8 cellular contexts compared by ENCODE assay signal in the genomic region with DNA sequence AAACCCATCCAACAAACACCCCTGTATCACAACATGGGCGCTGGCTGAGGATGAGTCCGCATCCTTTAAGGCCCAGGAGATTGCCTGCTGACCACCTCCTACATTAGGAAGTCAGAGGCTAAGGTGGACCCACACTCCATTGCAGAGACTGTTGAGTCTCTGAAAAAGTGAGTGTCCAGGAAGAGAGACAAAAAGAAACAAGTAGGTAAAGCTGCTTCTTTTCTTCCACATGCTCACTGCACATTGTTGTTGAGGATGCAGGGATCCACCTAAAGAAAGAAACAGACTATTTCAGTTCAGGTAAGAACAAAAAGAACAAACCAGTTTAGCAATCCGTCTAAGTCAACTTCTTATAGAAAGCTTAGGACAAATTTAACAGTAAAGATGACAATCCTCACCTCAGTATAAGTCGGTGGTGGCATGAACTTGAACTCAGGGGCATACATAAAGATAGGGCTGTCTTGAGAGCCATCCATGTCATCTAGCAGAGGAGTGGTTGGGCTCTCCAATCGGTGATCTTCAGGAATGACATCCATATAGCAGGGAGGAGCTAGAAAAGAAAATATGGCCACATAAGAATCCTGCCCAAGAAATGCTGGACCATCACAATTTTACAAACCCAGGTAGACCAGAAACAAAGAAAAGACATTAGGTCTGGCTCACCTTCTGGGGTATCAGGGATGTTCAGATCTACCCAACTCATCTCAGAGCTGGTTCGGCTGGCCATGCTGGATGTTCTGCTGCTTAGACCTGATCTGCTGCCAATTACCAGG. TPM values are rescaled to one million over a fixed set of nuclear protein-coding genes. Genes with fewer than 3 reads are reported as not detected.
A peak's percentile ranks its signal among the peaks of the same experiment; 100 is the strongest.
DNase-seq lines count a peak whose midpoint lies in the region; ATAC-seq and TF ChIP-seq lines count a peak whose summit lies in the region.

No MANE protein-coding gene starts in this region.

- H3K4me3 ChIP-seq in A673 (ENCODE audit: low read depth, low read length, poor library complexity, severe bottlenecking) (peak overlapping the region; percentile 67), HUES64 (ENCODE audit: low read length) (peak overlapping the region; percentile 94), breast epithelium (peak overlapping the region; percentile 71 to 81 (median 76)), muscle layer of colon (ENCODE audit: low read depth in 1 of 2, low read length in 2 of 2) (peak overlapping the region; percentile 80 to 99)

- peaks cover 35% of the 10 kb centered on the region for H3K4me1 ChIP-seq in A673 (ENCODE audit: insufficient read depth, low read length, poor library complexity, severe bottlenecking)
- peaks cover 37% of the 10 kb centered on the region for H3K4me1 ChIP-seq in HUES64 (ENCODE audit: insufficient read depth, low read length)
- peaks cover 2 to 7% of the 10 kb centered on the region in 2 donors for H3K4me1 ChIP-seq in breast epithelium
- peaks cover 46% of the 10 kb centered on the region for H3K4me1 ChIP-seq in muscle layer of colon (ENCODE audit: insufficient read depth, low read length)

- TF ChIP-seq CTCF in A673 (conservative IDR thresholded peaks at IDR 0.05; ENCODE audit: low read depth, low read length) (no peak), breast epithelium (IDR thresholded peaks at IDR 0.05) (no peak)

- no peak for TF ChIP-seq POLR2A in breast epithelium (IDR thresholded peaks at IDR 0.05)

- CTCF ChIA-PET in A673 (lab: Charles Lee), result no interaction called here

- POLR2A ChIA-PET in A673 (lab: Charles Lee; ENCODE audit: low non-redundant PET), result interaction anchor here (0.9 kb wide), 1 partner anchor 66 kb away, joined by 3 read pairs; the partner anchor contains the start of gene RBM8A

- ATAC-seq in HG02840 (IDR thresholded peaks at IDR 0.05; ENCODE audit: low FRiP score, unreplicated experiment) (no peak), HG03097 (IDR thresholded peaks at IDR 0.05; ENCODE audit: low FRiP score, unreplicated experiment) (no peak), HG02852 (IDR thresholded peaks at IDR 0.05; ENCODE audit: unreplicated experiment) (no peak), GM18498 (IDR thresholded peaks at IDR 0.05; ENCODE audit: unreplicated experiment) (no peak)

- H3K9ac ChIP-seq in HUES64 (ENCODE audit: low read depth, low read length) (no peak overlapping the region), muscle layer of colon (ENCODE audit: low read length) (peak overlapping the region; percentile 99)

- no peaks in the 10 kb centered on the region for H3K27me3 ChIP-seq in A673 (replicated peaks; ENCODE audit: insufficient read depth, low read depth, low read length, poor library complexity)
- no peaks in the 10 kb centered on the region for H3K27me3 ChIP-seq in HUES64 (ENCODE audit: insufficient read depth, low read length)
- no peaks in the 10 kb centered on the region for H3K27me3 ChIP-seq in breast epithelium
- H3K27me3 ChIP-seq in muscle layer of colon (ENCODE audit: control insufficient read depth in 1 of 2, insufficient read depth in 2 of 2, low read length in 2 of 2), result no peaks in the 10 kb centered on the region

- peak overlapping the region; percentile 19 for H3K27ac ChIP-seq in A673 (ENCODE audit: low read depth, low read length, poor library complexity, severe bottlenecking)
- no peak overlapping the region for H3K27ac ChIP-seq in HUES64 (ENCODE audit: low read depth, low read length)
- H3K27ac ChIP-seq in breast epithelium, result peak overlapping the region; percentile 95 to 96
- H3K27ac ChIP-seq in muscle layer of colon (ENCODE audit: low read depth, low read length), result peak overlapping the region; percentile 98

- no TSS peak for BruUV-seq in A673 (replicated peaks; lab: Mats Ljungman, UMichigan)

- H3K36me3 ChIP-seq in A673 (ENCODE audit: insufficient read depth, low read length, poor library complexity, severe bottlenecking) (peaks cover 42% of the 10 kb centered on the region), HUES64 (ENCODE audit: insufficient read depth, low read length) (peaks cover 34% of the 10 kb centered on the region), breast epithelium (peaks cover 19% of the 10 kb centered on the region), muscle layer of colon (ENCODE audit: insufficient read depth, low read length) (peaks cover 36% of the 10 kb centered on the region)

- WGBS in HUES64, result 94% methylated on average over 6 of the region's 6 CpGs

- H3K9me3 ChIP-seq in A673 (ENCODE audit: low read depth, low read length, poor library complexity, severe bottlenecking) (no peaks in the 10 kb centered on the region), HUES64 (ENCODE audit: insufficient read depth, low read depth, low read length) (no peaks in the 10 kb centered on the region), breast epithelium (no peaks in the 10 kb centered on the region), muscle layer of colon (ENCODE audit: low read length) (no peaks in the 10 kb centered on the region)

- DNase-seq in A673 (ENCODE audit: low spot score) (no peak), breast epithelium (ENCODE audit: low spot score in 2 of 2) (no peak)

- intact Hi-C loops in A673 (cut with micrococcal nuclease; ENCODE audit: unreplicated experiment) (loop anchor here (1.0 kb wide), 1 partner anchor 9 kb away; no protein-coding TSS in a partner anchor), breast epithelium (cut with DNase I; ENCODE audit: low total_unique reads) (no loop called here)

RNA-seq across cellular contexts. Expression of gene TXNIP, which starts 2.6 kb away (rescaled TPM):
- total RNA-seq in A673 (2021) (27.3 and 36.4 TPM in 2 replicates), breast epithelium (1,000 to 10,000 TPM; 2,506 to 3,955 (median 3,543) TPM)
- 10.9 TPM for polyA plus RNA-seq in HUES64 (2013, experiment 1 of 2)
- polyA plus RNA-seq in HUES64 (2013, experiment 2 of 2), result 24.1 TPM

RNA-seq across cellular contexts. Expression of gene HJV, which starts 27.7 kb away (rescaled TPM):
- total RNA-seq in A673 (2021) (0.24 and 0.31 TPM in 2 replicates), breast epithelium (not detected)
- polyA plus RNA-seq in HUES64 (2013, experiment 1 of 2), result not detected
- polyA plus RNA-seq in HUES64 (2013, experiment 2 of 2), result not detected

RNA-seq across cellular contexts. Expression of gene POLR3GL, which starts 29.3 kb away (rescaled TPM):
- 8.5 and 11.6 TPM in 2 replicates for total RNA-seq in A673 (2021)
- polyA plus RNA-seq in HUES64 (2013, experiment 1 of 2), result 6.5 TPM
- 10.1 TPM for polyA plus RNA-seq in HUES64 (2013, experiment 2 of 2)
- 10 to 100 TPM; 18.0 to 32.8 (median 18.1) TPM for total RNA-seq in breast epithelium

RNA-seq across cellular contexts. Expression of gene ANKRD34A, which starts 29.4 kb away (rescaled TPM):
- total RNA-seq in A673 (2021), result 1.6 and 2.2 TPM in 2 replicates
- polyA plus RNA-seq in HUES64 (2013, experiment 1 of 2), result 0.15 TPM
- 0.25 TPM for polyA plus RNA-seq in HUES64 (2013, experiment 2 of 2)
- under 1 TPM; 0.16 to 0.98 (median 0.59) TPM for total RNA-seq in breast epithelium

RNA-seq across cellular contexts. Expression of gene LIX1L, which starts 36.0 kb away (rescaled TPM):
- total RNA-seq in A673 (2021) (39.6 and 40.1 TPM in 2 replicates), breast epithelium (10 to 100 TPM; 18.1 to 28.5 (median 21.8) TPM)
- polyA plus RNA-seq in HUES64 (2013, experiment 1 of 2), result 5.9 TPM
- polyA plus RNA-seq in HUES64 (2013, experiment 2 of 2), result 8.3 TPM

Comparison
In these comparisons a context has a peak if more than half of its experiments do, and no peak if none do; other contexts are left out.
1. RNA of gene TXNIP, which starts 2.6 kb away (total RNA-seq): 2,506 to 3,955 TPM in breast epithelium; 27.3 to 36.4 TPM in A673; every median in the first group is over 10 times any median in the second.
2. Peak in every context shown above with its lines, with median percentiles within 50 percentile points of each other: H3K4me3 ChIP-seq.